8 cellular contexts compared by ENCODE assay signal in genomic region chr9:71911061-71911907, GRCh38. TPM values are rescaled to one million over a fixed set of nuclear protein-coding genes. Genes with fewer than 3 reads are reported as not detected.
DNase-seq lines count a peak whose midpoint lies in the region; ATAC-seq lines count a peak whose summit lies in the region.

TSS of gene ABHD17B (minus strand) at chr9:71911193. CDS start at chr9:71875080, 36,113 bp downstream.
A gene with protein sequence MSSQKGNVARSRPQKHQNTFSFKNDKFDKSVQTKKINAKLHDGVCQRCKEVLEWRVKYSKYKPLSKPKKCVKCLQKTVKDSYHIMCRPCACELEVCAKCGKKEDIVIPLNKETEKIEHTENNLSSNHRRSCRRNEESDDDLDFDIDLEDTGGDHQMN (plus strand): TSS chr9:71911639. CDS start chr9:71911735, 96 bp downstream.

- no peaks in the 10 kb centered on the region for H3K27me3 Mint-ChIP-seq in activated naive CD8-positive, alpha-beta T cell

- peak within 1 kb of the TSS; percentile 93 for H3K4me3 ChIP-seq in GM08714 (ENCODE audit: low read length)

- no peaks in the 10 kb centered on the region for H3K36me3 Mint-ChIP-seq in activated naive CD8-positive, alpha-beta T cell

- H3K4me1 Mint-ChIP-seq in activated naive CD8-positive, alpha-beta T cell (ENCODE audit: low read depth): peaks cover 66% of the 10 kb centered on the region

- peak; percentile 99 for DNase-seq in NCI-H1092 treated with DMSO at 0.1 percent for 48 hours (lab: John Stamatoyannopoulos, UW)
- DNase-seq in SKM-1 treated with dmso at 0.1 percent for 144 hours (lab: John Stamatoyannopoulos, UW; ENCODE audit: unreplicated experiment): peak; percentile 94
- DNase-seq in glomerular endothelial cell (ENCODE audit: extremely low read depth, low read depth, low spot score): peak; percentile 96
- DNase-seq in occipital lobe (lab: John Stamatoyannopoulos, UW): peak; percentile 99

- H3K4me3 Mint-ChIP-seq in activated naive CD8-positive, alpha-beta T cell: peak within 1 kb of the TSS; percentile 100

- H3K27ac Mint-ChIP-seq in activated naive CD8-positive, alpha-beta T cell: peak within 1 kb of the TSS; percentile 99

- peak within 1 kb of the TSS; percentile 89 for H3K27ac ChIP-seq in temporal lobe (ENCODE audit: low read depth, low read length)

- ATAC-seq in HG02610 (IDR thresholded peaks at IDR 0.05; ENCODE audit: unreplicated experiment): peak; percentile 95

- no peaks in the 10 kb centered on the region for H3K9me3 Mint-ChIP-seq in activated naive CD8-positive, alpha-beta T cell (ENCODE audit: low read depth)

RNA-seq across cellular contexts. Expression of gene ABHD17B, which starts in this region (rescaled TPM):
- 25.6 and 26.4 TPM in 2 replicates for total RNA-seq in glomerular endothelial cell
- total RNA-seq in occipital lobe: 105 TPM
- 57.0 TPM for total RNA-seq in temporal lobe

RNA-seq across cellular contexts. Expression of the second gene that starts in this region (rescaled TPM):
- total RNA-seq in glomerular endothelial cell: 10.0 and 12.7 TPM in 2 replicates
- total RNA-seq in occipital lobe: 14.2 TPM
- 13.3 TPM for total RNA-seq in temporal lobe

Comparison
In these comparisons a context has a peak if more than half of its experiments do, and no peak if none do; other contexts are left out.
1. Peak in every context shown above with its lines: DNase-seq, ATAC-seq, H3K4me3 ChIP-seq and H3K27ac ChIP-seq.